ENCODE assay signal across 9 cellular contexts in the genomic region with DNA sequence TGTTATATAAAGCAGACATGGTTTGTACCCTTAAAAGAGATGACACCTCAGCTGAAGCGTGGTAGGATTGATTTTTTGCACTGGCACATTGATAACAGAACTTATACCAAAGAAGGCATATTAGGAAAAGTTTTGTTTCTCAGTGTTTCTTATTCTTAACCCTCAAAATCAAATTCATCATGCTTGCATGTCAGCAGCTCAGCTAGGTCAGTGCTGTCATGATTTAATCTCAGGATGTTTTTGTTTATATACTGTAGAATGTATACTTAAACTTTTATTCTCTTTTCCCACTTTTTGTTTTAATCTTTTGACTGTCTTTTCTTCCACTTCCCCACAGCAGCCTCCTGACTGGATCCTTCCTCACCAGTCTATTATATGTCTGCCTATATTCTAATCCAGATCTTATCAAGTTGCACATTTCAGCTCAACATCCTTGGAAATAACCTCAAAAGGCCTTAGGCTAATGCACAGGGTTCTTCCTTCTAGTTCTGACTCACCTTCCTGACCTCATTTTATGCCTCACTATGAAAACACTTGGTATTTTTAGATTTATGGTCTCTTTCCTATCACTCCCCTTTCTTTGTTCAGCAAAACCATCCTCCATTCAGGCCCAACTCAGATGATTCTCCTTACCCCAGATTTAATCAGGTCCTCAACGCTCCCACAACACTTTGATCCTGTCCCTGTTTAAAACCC. TPM values are rescaled to one million over a fixed set of nuclear protein-coding genes. Genes with fewer than 3 reads are reported as not detected.
DNase-seq lines count a peak whose midpoint lies in the region; ATAC-seq and TF ChIP-seq lines count a peak whose summit lies in the region.
"Had no signal": no experiment of that assay in that cellular context is flagged by ENCODE, and none has a peak within 500 bp of the region (broad histone marks: within the 10 kb centered on the region; RNA-seq: fewer than 3 reads in every experiment).

No MANE protein-coding gene starts in this region.

- TF ChIP-seq CTCF in Peyer's patch (IDR thresholded peaks at IDR 0.05) = no peak

- WGBS in trophoblast cell (ENCODE audit: extremely low coverage, insufficient coverage, insufficient read length) = no CpG with 5 or more reads among the region's 2 CpGs

- no peak overlapping the region for H4K91ac ChIP-seq in trophoblast cell (ENCODE audit: low read depth, low read length)

- no peak overlapping the region for H4K12ac ChIP-seq in trophoblast cell (ENCODE audit: low read depth, low read length)

- H3K79me2 ChIP-seq in trophoblast cell (ENCODE audit: control insufficient read depth, insufficient read depth, low read length, poor library complexity) = no peaks in the 10 kb centered on the region

- no peak overlapping the region for H3K4ac ChIP-seq in trophoblast cell (ENCODE audit: low read depth, low read length)

- H3K36me3 ChIP-seq in trophoblast cell (ENCODE audit: control insufficient read depth in 1 of 2, insufficient read depth in 2 of 2, low read length in 2 of 2) (peaks cover 27 to 60% of the 10 kb centered on the region in 2 experiments), Peyer's patch (peaks cover 0 to 88% (median 0%) of the 10 kb centered on the region in 3 donors)

- no peak overlapping the region for H2AFZ ChIP-seq in trophoblast cell (ENCODE audit: insufficient read depth, low read length, poor library complexity)

- H3K9ac ChIP-seq in trophoblast cell (ENCODE audit: low read length) = no peak overlapping the region

- peak; percentile 63 for ATAC-seq in GM19043 (IDR thresholded peaks at IDR 0.05; ENCODE audit: low read depth, unreplicated experiment)
- peak; percentile 83 for ATAC-seq in HG03565 (IDR thresholded peaks at IDR 0.05; ENCODE audit: unreplicated experiment)
- no peak for ATAC-seq in GM18873 (IDR thresholded peaks at IDR 0.05; ENCODE audit: low FRiP score, unreplicated experiment)

- no peak overlapping the region for H3K4me2 ChIP-seq in trophoblast cell (ENCODE audit: low read length)

- H3K9me3 ChIP-seq in trophoblast cell (ENCODE audit: insufficient read depth, low read depth, low read length) = peaks cover 4% of the 10 kb centered on the region
- H3K9me3 ChIP-seq in Peyer's patch = no peaks in the 10 kb centered on the region

- H2BK120ac ChIP-seq in trophoblast cell (ENCODE audit: insufficient read depth, low read length, poor library complexity) = no peak overlapping the region

- H4K8ac ChIP-seq in trophoblast cell (ENCODE audit: low read depth, low read length) = no peak overlapping the region

- H3K4me3 ChIP-seq in trophoblast cell (ENCODE audit: low read depth, low read length) (no peak overlapping the region), Peyer's patch (no peak overlapping the region)
- H3K4me3 ChIP-seq: SK-N-MC had no signal

- H3K4me1 ChIP-seq in trophoblast cell (ENCODE audit: control insufficient read depth in 1 of 2, insufficient read depth in 2 of 2, low read length in 2 of 2) (no peaks in the 10 kb centered on the region), Peyer's patch (peaks cover 0 to 2% (median 0%) of the 10 kb centered on the region in 4 donors)

- H3K23ac ChIP-seq in trophoblast cell (ENCODE audit: low read length) = no peak overlapping the region

- H2BK5ac ChIP-seq in trophoblast cell (ENCODE audit: low read depth, low read length, poor library complexity) = no peak overlapping the region

- H3K27ac ChIP-seq in trophoblast cell (ENCODE audit: low read depth, low read length) = no peak overlapping the region
- H3K27ac ChIP-seq in Peyer's patch = no peak overlapping the region
- H3K27ac ChIP-seq in caudate nucleus (ENCODE audit: low read depth, low read length) = no peak overlapping the region
- H3K27ac ChIP-seq: SK-N-MC had no signal

- H3K27me3 ChIP-seq in trophoblast cell (ENCODE audit: insufficient read depth, low read length) (no peaks in the 10 kb centered on the region), Peyer's patch (no peaks in the 10 kb centered on the region)

- no peak for TF ChIP-seq POLR2A in Peyer's patch (IDR thresholded peaks at IDR 0.05)

- H2BK12ac ChIP-seq in trophoblast cell (ENCODE audit: low read length) = no peak overlapping the region

- DNase-seq in amniotic stem cell (lab: John Stamatoyannopoulos, UW) = peak; percentile 34
- DNase-seq in trophoblast cell = peak; percentile 29 to 80
- DNase-seq in SHP77 (lab: John Stamatoyannopoulos, UW) = no peak
- DNase-seq in Peyer's patch = no peak
- DNase-seq in caudate nucleus (lab: John Stamatoyannopoulos, UW) = no peak

- no peak overlapping the region for H2AK5ac ChIP-seq in trophoblast cell (ENCODE audit: low read length)

- no peak overlapping the region for H3K18ac ChIP-seq in trophoblast cell (ENCODE audit: low read length)

- H3K14ac ChIP-seq in trophoblast cell (ENCODE audit: low read length) = no peak overlapping the region

- H3K79me1 ChIP-seq in trophoblast cell (ENCODE audit: low read length) = no peaks in the 10 kb centered on the region

RNA-seq across cellular contexts. Expression of a gene that starts 7.1 kb away (rescaled TPM):
- polyA plus RNA-seq in trophoblast cell (2013) = 119 and 121 TPM in 2 replicates
- total RNA-seq in Peyer's patch = 10 to 100 TPM; 30.4 to 85.8 (median 46.6) TPM

RNA-seq across cellular contexts. Expression of a gene that starts 33.4 kb away (rescaled TPM):
- polyA plus RNA-seq in trophoblast cell (2013) = not detected in 2 replicates
- not detected for total RNA-seq in Peyer's patch

Comparison
In these comparisons a context has a peak if more than half of its experiments do, and no peak if none do; other contexts are left out.
1. DNase-seq: peak in amniotic stem cell (single experiment) and trophoblast cell (2 of 2); none in SHP77 (0 of 2), Peyer's patch (0 of 3) and caudate nucleus (0 of 61).